1 cellular context compared by ENCODE assay signal in the genomic region with DNA sequence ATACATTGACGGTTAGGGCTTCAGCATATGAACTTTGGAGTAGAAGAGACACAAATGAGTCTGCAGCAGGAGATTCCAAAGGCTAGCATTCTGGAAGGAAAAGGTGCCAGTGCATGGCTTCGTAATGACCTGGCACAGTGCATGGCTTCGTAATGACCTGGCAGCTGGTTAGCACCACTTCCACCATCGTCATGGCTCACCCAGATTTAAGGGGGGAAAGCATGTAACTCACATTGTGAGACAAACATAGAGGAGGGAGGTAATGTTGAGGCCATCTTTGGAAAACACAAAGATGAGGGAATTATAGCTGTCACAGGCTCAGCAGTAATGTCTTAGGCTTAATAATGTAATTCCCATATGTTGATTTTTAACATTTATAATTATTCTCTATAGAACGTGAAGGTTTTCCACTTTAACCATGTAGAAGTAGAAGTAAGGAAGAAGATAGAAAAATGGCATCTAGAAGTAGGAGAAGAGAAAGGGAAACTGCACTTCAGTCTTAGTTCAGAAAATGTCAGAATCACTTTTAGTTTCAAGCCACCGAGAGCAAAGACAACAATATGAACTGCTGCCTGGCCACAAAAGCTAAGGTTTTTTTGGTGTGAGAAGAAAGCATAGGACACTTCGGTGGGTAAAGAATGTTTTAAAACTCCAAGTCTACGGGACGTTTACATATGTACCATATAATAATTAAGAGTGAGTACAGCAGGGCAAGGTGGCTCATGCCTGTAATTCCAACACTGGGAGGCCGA.
TF ChIP-seq lines count a peak whose summit lies in the region.

No MANE protein-coding gene starts in this region.

TF ChIP-seq in H1, 55 proteins besides CTCF, POLR2A, EP300 and RAD21:
- TF ChIP-seq GABPA (IDR thresholded peaks at IDR 0.05; ENCODE audit: borderline replicate concordance, insufficient read depth, low read length), result no peak
- TF ChIP-seq, protein P1, sequence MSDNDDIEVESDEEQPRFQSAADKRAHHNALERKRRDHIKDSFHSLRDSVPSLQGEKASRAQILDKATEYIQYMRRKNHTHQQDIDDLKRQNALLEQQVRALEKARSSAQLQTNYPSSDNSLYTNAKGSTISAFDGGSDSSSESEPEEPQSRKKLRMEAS (IDR thresholded peaks at IDR 0.05), result peak; percentile 27; the same call in 1 of the 2 replicates
- TF ChIP-seq BCL11A (IDR thresholded peaks at IDR 0.05; ENCODE audit: low read depth in 2 of 2, low read length in 2 of 2), result no peak
- no peak for TF ChIP-seq KDM5A (IDR thresholded peaks at IDR 0.05; ENCODE audit: low read length)
- no peak for TF ChIP-seq RXRA (IDR thresholded peaks at IDR 0.05; ENCODE audit: insufficient read depth, low read depth, low read length)
- no peak for TF ChIP-seq RBBP5 (IDR thresholded peaks at IDR 0.05; ENCODE audit: borderline replicate concordance, low read depth, low read length)
- TF ChIP-seq SP2 (IDR thresholded peaks at IDR 0.05; ENCODE audit: low read length), result no peak
- TF ChIP-seq RNF2 (IDR thresholded peaks at IDR 0.05; ENCODE audit: borderline replicate concordance, low read depth, low read length, missing control alignments, poor library complexity, severe bottlenecking), result no peak
- TF ChIP-seq RFX5 (IDR thresholded peaks at IDR 0.05; ENCODE audit: borderline replicate concordance, low read depth, low read length), result no peak
- TF ChIP-seq PHF8 (conservative IDR thresholded peaks at IDR 0.05; ENCODE audit: low read depth, low read length), result no peak
- TF ChIP-seq, protein P2, sequence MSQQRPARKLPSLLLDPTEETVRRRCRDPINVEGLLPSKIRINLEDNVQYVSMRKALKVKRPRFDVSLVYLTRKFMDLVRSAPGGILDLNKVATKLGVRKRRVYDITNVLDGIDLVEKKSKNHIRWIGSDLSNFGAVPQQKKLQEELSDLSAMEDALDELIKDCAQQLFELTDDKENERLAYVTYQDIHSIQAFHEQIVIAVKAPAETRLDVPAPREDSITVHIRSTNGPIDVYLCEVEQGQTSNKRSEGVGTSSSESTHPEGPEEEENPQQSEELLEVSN (IDR thresholded peaks at IDR 0.05), result peak; percentile 53
